ENCODE assay signal across 8 cellular contexts in the genomic region with DNA sequence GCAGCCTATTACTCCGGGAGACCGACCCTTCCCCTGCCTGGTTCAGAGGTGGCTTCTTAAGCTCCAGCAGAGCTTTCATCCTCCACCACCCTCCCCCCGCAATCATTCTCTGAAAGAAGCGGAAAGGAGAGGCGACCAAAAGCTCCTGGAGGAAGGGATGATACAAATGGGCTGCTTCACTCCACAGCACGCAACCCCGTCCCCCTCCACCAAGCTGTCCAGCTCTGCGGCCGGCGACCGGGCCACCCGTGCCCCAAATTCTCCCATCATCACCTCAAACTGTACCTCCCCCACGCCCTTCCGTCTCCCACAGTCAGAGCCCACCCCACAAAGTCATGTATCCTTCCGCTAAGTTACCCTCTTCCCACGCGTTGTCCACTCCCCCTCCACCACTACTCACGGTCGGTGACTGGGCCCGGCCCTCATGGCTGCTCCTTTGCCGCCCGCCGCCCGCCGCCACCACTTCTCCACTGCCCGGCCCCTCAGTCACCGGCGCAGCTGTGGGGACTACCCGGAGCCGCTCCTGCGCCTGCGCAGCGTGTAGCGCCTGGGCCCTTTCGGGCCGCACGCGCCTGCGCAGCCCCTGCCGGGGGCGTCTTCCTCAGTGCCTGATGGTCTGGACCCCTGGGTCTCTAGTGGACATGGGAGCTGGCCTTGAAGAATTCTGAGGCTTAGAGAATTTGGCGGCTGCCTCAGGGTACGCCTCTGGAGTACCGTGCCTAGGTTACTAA. TPM values are rescaled to one million over a fixed set of nuclear protein-coding genes. Genes with fewer than 3 reads are reported as not detected.
DNase-seq lines count a peak whose midpoint lies in the region; ATAC-seq lines count a peak whose summit lies in the region.

A gene with protein sequence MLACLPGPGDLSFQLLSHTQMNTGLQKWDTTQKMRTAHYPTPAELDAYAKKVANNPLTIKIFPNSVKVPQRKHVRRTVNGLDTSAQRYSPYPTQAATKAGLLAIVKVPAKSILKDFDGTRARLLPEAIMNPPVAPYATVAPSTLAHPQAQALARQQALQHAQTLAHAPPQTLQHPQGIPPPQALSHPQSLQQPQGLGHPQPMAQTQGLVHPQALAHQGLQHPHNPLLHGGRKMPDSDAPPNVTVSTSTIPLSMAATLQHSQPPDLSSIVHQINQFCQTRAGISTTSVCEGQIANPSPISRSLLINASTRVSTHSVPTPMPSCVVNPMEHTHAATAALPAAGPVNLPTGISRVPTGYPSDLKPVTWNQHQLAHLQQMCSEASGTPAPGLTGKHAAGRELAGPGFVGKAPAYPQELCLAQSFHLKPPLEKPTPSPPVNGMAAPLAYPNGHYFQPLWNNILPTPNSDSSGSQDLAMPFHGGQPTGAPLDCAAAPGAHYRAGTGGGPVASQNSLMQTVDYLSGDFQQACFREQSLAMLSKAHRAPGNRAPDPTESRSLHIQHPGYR (minus strand): TSS at position 509 of the 731 bp plus-strand sequence. CDS start 76,123 bp downstream, outside the sequence.

- H3K27me3 Mint-ChIP-seq in CD8-positive, alpha-beta memory T cell = no peaks in the 10 kb centered on the region

- H3K36me3 Mint-ChIP-seq in CD8-positive, alpha-beta memory T cell = peaks cover 0 to 18% (median 0%) of the 10 kb centered on the region in 3 donors

- CTCF ChIA-PET in CD8-positive, alpha-beta memory T cell (lab: Charles Lee) = interaction anchor here (0.6 to 3.0 kb wide), 12 partner anchors 10 to 508 kb away, joined by 3 to 11 read pairs (median 4); a partner anchor contains a TSS

- POLR2A ChIA-PET in CD8-positive, alpha-beta memory T cell (lab: Charles Lee) = interaction anchor here (0.7 to 1.2 kb wide), 6 partner anchors 24 to 123 kb away, joined by 3 to 9 read pairs (median 7); a partner anchor contains a TSS

- no peaks in the 10 kb centered on the region for H3K27me3 ChIP-seq in CD8-positive, alpha-beta memory T cell (ENCODE audit: insufficient read depth, low read length, poor library complexity, severe bottlenecking)
- H3K27me3 ChIP-seq in mononuclear cell (ENCODE audit: insufficient read depth, low read length) = no peaks in the 10 kb centered on the region

- H3K4me1 Mint-ChIP-seq in CD8-positive, alpha-beta memory T cell = peaks cover 20 to 35% (median 31%) of the 10 kb centered on the region in 3 donors

- peak within 1 kb of the TSS; percentile 84 to 98 (median 98) for H3K27ac Mint-ChIP-seq in CD8-positive, alpha-beta memory T cell

- no peaks in the 10 kb centered on the region for H3K36me3 ChIP-seq in CD8-positive, alpha-beta memory T cell (ENCODE audit: insufficient read depth, low read length)

- H3K9me3 Mint-ChIP-seq in CD8-positive, alpha-beta memory T cell = no peaks in the 10 kb centered on the region

- peak; percentile 84 for ATAC-seq in GM21381 (IDR thresholded peaks at IDR 0.05; ENCODE audit: unreplicated experiment)

- peak within 1 kb of the TSS; percentile 82 for H3K4me3 ChIP-seq in CD8-positive, alpha-beta memory T cell (ENCODE audit: low read length)
- peak within 1 kb of the TSS; percentile 80 for H3K4me3 ChIP-seq in mononuclear cell (ENCODE audit: low read length)

- peak within 1 kb of the TSS; percentile 95 to 99 (median 98) for H3K4me3 Mint-ChIP-seq in CD8-positive, alpha-beta memory T cell

- H3K9me3 ChIP-seq in CD8-positive, alpha-beta memory T cell (ENCODE audit: low read length) = no peaks in the 10 kb centered on the region
- H3K9me3 ChIP-seq in mononuclear cell (ENCODE audit: low read depth, low read length) = no peaks in the 10 kb centered on the region

- H3K4me1 ChIP-seq in CD8-positive, alpha-beta memory T cell (ENCODE audit: insufficient read depth, low read length) = peaks cover 11% of the 10 kb centered on the region
- H3K4me1 ChIP-seq in mononuclear cell (ENCODE audit: insufficient read depth, low read length) = peaks cover 16% of the 10 kb centered on the region

- DNase-seq in CD8-positive, alpha-beta memory T cell = peak; percentile 82 to 91 (median 85)
- DNase-seq in HuH-7 (ENCODE audit: low spot score) = peak; percentile 98
- DNase-seq in OCI-M1 (lab: John Stamatoyannopoulos, UW) = peak; percentile 97
- DNase-seq in activated T-cell treated with anti-CD3 and anti-CD28 coated beads for 24 hours (ENCODE audit: low read depth) = peak; percentile 83
- DNase-seq in epithelial cell of prostate (ENCODE audit: low read depth, low spot score) = no peak
- peak; percentile 86 to 87 for DNase-seq in stimulated activated CD8-positive, alpha-beta memory T cell treated with anti-CD3 and anti-CD28 coated beads, Interleukin-2, amount 100 ng/mL, for 48 hours (ENCODE audit: low read depth in 2 of 2)

- peak within 1 kb of the TSS; percentile 80 for H3K27ac ChIP-seq in CD8-positive, alpha-beta memory T cell (ENCODE audit: low read depth, low read length)
- H3K27ac ChIP-seq in epithelial cell of prostate = peak within 1 kb of the TSS; percentile 40

RNA-seq across cellular contexts. Expression of the gene that starts here (rescaled TPM):
- 10 to 100 TPM; 20.6 to 21.5 TPM for total RNA-seq in CD8-positive, alpha-beta memory T cell
- polyA plus RNA-seq in CD8-positive, alpha-beta memory T cell = 19.3 TPM
- 15.1 TPM for total RNA-seq in mononuclear cell
